In genomic region chr19:17333611-17334413, GRCh38 we compare ENCODE assay signal across 8 cellular contexts. TPM values are rescaled to one million over a fixed set of nuclear protein-coding genes. Genes with fewer than 3 reads are reported as not detected.
DNase-seq lines count a peak whose midpoint lies in the region; ATAC-seq and TF ChIP-seq lines count a peak whose summit lies in the region.

No MANE protein-coding gene starts in this region.

- DNase-seq in cardiac muscle cell (ENCODE audit: low read depth in 1 of 2, low spot score in 1 of 2) (peak in 1 of 2 donors; percentile 89), left cardiac atrium (no peak), RWPE1 (ENCODE audit: low spot score) (peak; percentile 73), left ventricle myocardium superior (peak; percentile 39), smooth muscle cell (lab: John Stamatoyannopoulos, UW; ENCODE audit: unreplicated experiment) (no peak), GOT3 (lab: John Stamatoyannopoulos, UW) (no peak)
- peak in 3 of 4 experiments; percentile 29 to 64 (median 45) for DNase-seq in activated naive CD4-positive, alpha-beta T cell (lab: John Stamatoyannopoulos, UW)

- 32% methylated on average over 49 of the region's 52 CpGs for WGBS in smooth muscle cell (ENCODE audit: low lambda C conversion rate)

- no peaks in the 10 kb centered on the region for H3K36me3 ChIP-seq in cardiac muscle cell
- H3K36me3 ChIP-seq in smooth muscle cell (ENCODE audit: low read depth) = no peaks in the 10 kb centered on the region

- TF ChIP-seq CTCF in cardiac muscle cell (IDR thresholded peaks at IDR 0.05; ENCODE audit: low read depth, low read length) = peak; percentile 2
- TF ChIP-seq CTCF in RWPE1 (conservative IDR thresholded peaks at IDR 0.05; ENCODE audit: low read depth) = no peak
- no peak for TF ChIP-seq CTCF in smooth muscle cell (IDR thresholded peaks at IDR 0.05; ENCODE audit: borderline replicate concordance, insufficient read depth, poor library complexity, severe bottlenecking)

- peak overlapping the region; percentile 63 for H3K27ac ChIP-seq in cardiac muscle cell
- peak overlapping the region; percentile 98 for H3K27ac ChIP-seq in RWPE1
- no peak overlapping the region for H3K27ac ChIP-seq in smooth muscle cell (ENCODE audit: low read depth)

- CTCF ChIA-PET in RWPE1 (lab: Yijun Ruan, JAX) = interaction anchor here (0.6 to 2.2 kb wide), 5 partner anchors 31 to 147 kb away, joined by 3 to 8 read pairs (median 4); partner anchors contain the start of gene ABHD8

- H4K20me1 ChIP-seq in smooth muscle cell (ENCODE audit: low read depth) = peaks cover 13% of the 10 kb centered on the region

- no peaks in the 10 kb centered on the region for H3F3A ChIP-seq in smooth muscle cell (ENCODE audit: low read depth)

- POLR2A ChIA-PET in RWPE1 (lab: Yijun Ruan, JAX; ENCODE audit: low non-redundant PET) = no interaction called here

- peaks cover 4% of the 10 kb centered on the region for H3K4me1 ChIP-seq in cardiac muscle cell (ENCODE audit: low read depth)
- peaks cover 9% of the 10 kb centered on the region for H3K4me1 ChIP-seq in smooth muscle cell (ENCODE audit: low read depth)

- peak overlapping the region; percentile 92 for H3K4me2 ChIP-seq in smooth muscle cell

- H3K9me3 ChIP-seq in cardiac muscle cell (ENCODE audit: low read depth) (no peaks in the 10 kb centered on the region), smooth muscle cell (replicated peaks; ENCODE audit: low read depth) (no peaks in the 10 kb centered on the region)

- ATAC-seq in left cardiac atrium = no peak
- no peak for ATAC-seq in left ventricle myocardium superior
- no peak for ATAC-seq in GM19351 (IDR thresholded peaks at IDR 0.05; ENCODE audit: unreplicated experiment)

- H3K9ac ChIP-seq in smooth muscle cell (ENCODE audit: low read depth) = peak overlapping the region; percentile 51

- H3K4me3 ChIP-seq in cardiac muscle cell (peak overlapping the region; percentile 64), smooth muscle cell (peak overlapping the region; percentile 84)

- intact Hi-C loops in left cardiac atrium (cut with DNase I) (no loop called here), left ventricle myocardium superior (cut with micrococcal nuclease) (no loop called here)

- H3K27me3 ChIP-seq in cardiac muscle cell (peaks cover 11% of the 10 kb centered on the region), smooth muscle cell (ENCODE audit: low read depth) (peaks cover 20% of the 10 kb centered on the region)

- H3K79me2 ChIP-seq in smooth muscle cell (ENCODE audit: low read depth) = no peaks in the 10 kb centered on the region

- H2AFZ ChIP-seq in smooth muscle cell (ENCODE audit: low read depth) = peak overlapping the region; percentile 68

RNA-seq across cellular contexts. Expression of gene ANO8, which starts 0.8 kb away (rescaled TPM):
- total RNA-seq in cardiac muscle cell = 14.4 and 21.1 TPM in 2 replicates
- 2.8 and 3.6 TPM in 2 replicates for polyA plus RNA-seq in cardiac muscle cell
- total RNA-seq in left cardiac atrium = 1 to 10 TPM; 9.5 to 10.0 TPM
- total RNA-seq in left ventricle myocardium superior = 11.7 TPM
- total RNA-seq in smooth muscle cell = 6.4 and 8.0 TPM in 2 replicates
- 1.3 and 2.4 TPM in 2 replicates for polyA plus RNA-seq in smooth muscle cell

RNA-seq across cellular contexts. Expression of gene GTPBP3, which starts 3.5 kb away (rescaled TPM):
- total RNA-seq in cardiac muscle cell = 78.6 and 95.6 TPM in 2 replicates
- polyA plus RNA-seq in cardiac muscle cell = 34.9 and 53.4 TPM in 2 replicates
- 10 to 100 TPM in 1 of 2 donors, 1 to 10 TPM in 1; 9.7 to 12.8 TPM for total RNA-seq in left cardiac atrium
- total RNA-seq in left ventricle myocardium superior = 11.5 TPM
- 11.7 and 16.5 TPM in 2 replicates for total RNA-seq in smooth muscle cell
- polyA plus RNA-seq in smooth muscle cell = 19.6 and 23.3 TPM in 2 replicates

RNA-seq across cellular contexts. Expression of gene DDA1, which starts 24.4 kb away (rescaled TPM):
- total RNA-seq in cardiac muscle cell = 45.4 and 47.6 TPM in 2 replicates
- polyA plus RNA-seq in cardiac muscle cell = 53.3 and 55.2 TPM in 2 replicates
- 10 to 100 TPM; 27.5 to 33.3 TPM for total RNA-seq in left cardiac atrium
- total RNA-seq in left ventricle myocardium superior = 31.9 TPM
- total RNA-seq in smooth muscle cell = 26.5 and 26.9 TPM in 2 replicates
- 51.8 and 72.4 TPM in 2 replicates for polyA plus RNA-seq in smooth muscle cell

RNA-seq across cellular contexts. Expression of gene MRPL34, which starts 28.1 kb away (rescaled TPM):
- total RNA-seq in cardiac muscle cell = 274 and 304 TPM in 2 replicates
- polyA plus RNA-seq in cardiac muscle cell = 172 and 184 TPM in 2 replicates
- 100 to 1,000 TPM; 147 to 152 TPM for total RNA-seq in left cardiac atrium
- total RNA-seq in left ventricle myocardium superior = 242 TPM
- total RNA-seq in smooth muscle cell = 32.0 and 67.2 TPM in 2 replicates
- polyA plus RNA-seq in smooth muscle cell = 78.6 and 84.2 TPM in 2 replicates

RNA-seq across cellular contexts. Expression of gene ABHD8, which starts 30.6 kb away (rescaled TPM):
- total RNA-seq in cardiac muscle cell (41.6 and 50.6 TPM in 2 replicates), left cardiac atrium (10 to 100 TPM; 11.2 to 11.6 TPM), left ventricle myocardium superior (14.8 TPM), smooth muscle cell (6.1 and 9.2 TPM in 2 replicates)
- polyA plus RNA-seq in cardiac muscle cell (38.1 and 46.8 TPM in 2 replicates), smooth muscle cell (15.1 and 16.6 TPM in 2 replicates)

Comparison
In these comparisons a context has a peak if more than half of its experiments do, and no peak if none do; other contexts are left out.
1. DNase-seq: peak in RWPE1 (single experiment), activated naive CD4-positive, alpha-beta T cell (3 of 4) and left ventricle myocardium superior (single experiment); none in left cardiac atrium (single experiment), smooth muscle cell (single experiment) and GOT3 (single experiment).